Comparison of ENCODE assay signal across 1 cellular context in genomic region chr6:107847844-107848802, GRCh38.
TF ChIP-seq lines count a peak whose summit lies in the region.

No MANE protein-coding gene starts in this region.

TF ChIP-seq in HepG2, 621 proteins besides CTCF, POLR2A, EP300 and RAD21 (continued from another document):
- TF ChIP-seq ZNF18 (CRISPR knock-in tag; IDR thresholded peaks at IDR 0.05; ENCODE audit: insufficient replicate concordance) (peak; percentile 61), ZNF296 (CRISPR knock-in tag; conservative IDR thresholded peaks at IDR 0.05) (no peak), KLF6 (CRISPR knock-in tag; IDR thresholded peaks at IDR 0.05) (0 out of 2 replicates have a peak, but pooled peaks have one; percentile 39), MYC (CRISPR knock-in tag; IDR thresholded peaks at IDR 0.05; ENCODE audit: borderline replicate concordance) (0 out of 2 replicates have a peak, but pooled peaks have one; percentile 50), ZNF230 (CRISPR knock-in tag; IDR thresholded peaks at IDR 0.05) (peak; percentile 87; the same call in 1 of the 2 replicates), ZFP36L1 (CRISPR knock-in tag; IDR thresholded peaks at IDR 0.05) (peak; percentile 80; the same call in 1 of the 2 replicates)
TF ChIP-seq in HepG2: peak in this region for 180.
